Comparison of ENCODE assay signal across 18 cellular contexts in genomic region chr13:43529796-43530195, GRCh38.
"Had no signal": no experiment of that assay in that cellular context is flagged by ENCODE, and none has a peak within 500 bp of the region (broad histone marks: within the 10 kb centered on the region; RNA-seq: fewer than 3 reads in every experiment).

No MANE protein-coding gene starts in this region.

- DNase-seq: activated CD4-positive, alpha-beta memory T cell treated with anti-CD3 and anti-CD28 coated beads for 36 hours; activated CD4-positive, alpha-beta T cell treated with anti-CD3 and anti-CD28 coated beads for 48 hours; activated naive CD4-positive, alpha-beta T cell treated with Interleukin-2 at 50 U/mL for 16 hours; activated naive CD8-positive, alpha-beta T cell treated with anti-CD3 and anti-CD28 coated beads for 36 hours; activated T-cell treated with anti-CD3 and anti-CD28 coated beads, Interleukin-2, amount 50 U/mL, for 48 hours; foreskin melanocyte; glutamatergic neuron; immature natural killer cell; kidney glomerular epithelial cell; ovary; right cardiac atrium; stimulated activated CD4-positive, alpha-beta T cell treated with anti-CD3 and anti-CD28 coated beads, Interleukin-4, amount 100 ng/mL, for 24 hours; stimulated activated naive CD8-positive, alpha-beta T cell treated with anti-CD3 and anti-CD28 coated beads, Interleukin-15, Interleukin-2, amounts not matched to agents 100 U/mL and 50 U/mL, for 24 hours; T-helper 2 cell had no signal

- H3K4me3 ChIP-seq: hepatocyte, ovary, prostate gland had no signal

- H3K36me3 Mint-ChIP-seq: activated CD4-positive, alpha-beta memory T cell treated with anti-CD3 and anti-CD28 coated beads for 36 hours; activated naive CD8-positive, alpha-beta T cell treated with anti-CD3 and anti-CD28 coated beads for 36 hours; immature natural killer cell; memory B cell; natural killer cell treated with Interleukin-12 subunit alpha and Interleukin-12 subunit beta and Interleukin-15 and Interleukin-18, amount 100 ng/mL, for 72 hours had no signal

- H3K27me3 ChIP-seq: hepatocyte, ovary had no signal

- H3K36me3 ChIP-seq: ovary, prostate gland had no signal

- ATAC-seq: natural killer cell treated with Interleukin-12 subunit alpha and Interleukin-12 subunit beta and Interleukin-15 and Interleukin-18, amount 100 ng/mL, for 72 hours; right cardiac atrium; stimulated activated naive CD8-positive, alpha-beta T cell treated with anti-CD3 and anti-CD28 coated beads, Interleukin-15, Interleukin-2, amounts not matched to agents 100 U/mL and 50 U/mL, for 24 hours had no signal

- H3K27ac Mint-ChIP-seq: activated CD4-positive, alpha-beta memory T cell treated with anti-CD3 and anti-CD28 coated beads for 36 hours; activated naive CD8-positive, alpha-beta T cell treated with anti-CD3 and anti-CD28 coated beads for 36 hours; immature natural killer cell; memory B cell; natural killer cell treated with Interleukin-12 subunit alpha and Interleukin-12 subunit beta and Interleukin-15 and Interleukin-18, amount 100 ng/mL, for 72 hours had no signal

- H3K27me3 Mint-ChIP-seq: activated CD4-positive, alpha-beta memory T cell treated with anti-CD3 and anti-CD28 coated beads for 36 hours; activated naive CD8-positive, alpha-beta T cell treated with anti-CD3 and anti-CD28 coated beads for 36 hours had no signal

- H3K4me1 ChIP-seq: prostate gland had no signal

- H3K4me2 ChIP-seq: hepatocyte had no signal

- H2AFZ ChIP-seq: hepatocyte had no signal

- H3K9me3 Mint-ChIP-seq: activated CD4-positive, alpha-beta memory T cell treated with anti-CD3 and anti-CD28 coated beads for 36 hours; activated naive CD8-positive, alpha-beta T cell treated with anti-CD3 and anti-CD28 coated beads for 36 hours; memory B cell; natural killer cell treated with Interleukin-12 subunit alpha and Interleukin-12 subunit beta and Interleukin-15 and Interleukin-18, amount 100 ng/mL, for 72 hours had no signal

- H3K27ac ChIP-seq: hepatocyte, ovary, prostate gland had no signal

- H3K9me3 ChIP-seq: ovary, prostate gland had no signal

- H3K79me2 ChIP-seq: hepatocyte had no signal

- H3K4me3 Mint-ChIP-seq: activated CD4-positive, alpha-beta memory T cell treated with anti-CD3 and anti-CD28 coated beads for 36 hours; activated naive CD8-positive, alpha-beta T cell treated with anti-CD3 and anti-CD28 coated beads for 36 hours; immature natural killer cell; memory B cell; natural killer cell treated with Interleukin-12 subunit alpha and Interleukin-12 subunit beta and Interleukin-15 and Interleukin-18, amount 100 ng/mL, for 72 hours had no signal

- H3K4me1 Mint-ChIP-seq: activated naive CD8-positive, alpha-beta T cell treated with anti-CD3 and anti-CD28 coated beads for 36 hours; immature natural killer cell; memory B cell had no signal
